Comparison of ENCODE assay signal across 8 cellular contexts in the genomic region with DNA sequence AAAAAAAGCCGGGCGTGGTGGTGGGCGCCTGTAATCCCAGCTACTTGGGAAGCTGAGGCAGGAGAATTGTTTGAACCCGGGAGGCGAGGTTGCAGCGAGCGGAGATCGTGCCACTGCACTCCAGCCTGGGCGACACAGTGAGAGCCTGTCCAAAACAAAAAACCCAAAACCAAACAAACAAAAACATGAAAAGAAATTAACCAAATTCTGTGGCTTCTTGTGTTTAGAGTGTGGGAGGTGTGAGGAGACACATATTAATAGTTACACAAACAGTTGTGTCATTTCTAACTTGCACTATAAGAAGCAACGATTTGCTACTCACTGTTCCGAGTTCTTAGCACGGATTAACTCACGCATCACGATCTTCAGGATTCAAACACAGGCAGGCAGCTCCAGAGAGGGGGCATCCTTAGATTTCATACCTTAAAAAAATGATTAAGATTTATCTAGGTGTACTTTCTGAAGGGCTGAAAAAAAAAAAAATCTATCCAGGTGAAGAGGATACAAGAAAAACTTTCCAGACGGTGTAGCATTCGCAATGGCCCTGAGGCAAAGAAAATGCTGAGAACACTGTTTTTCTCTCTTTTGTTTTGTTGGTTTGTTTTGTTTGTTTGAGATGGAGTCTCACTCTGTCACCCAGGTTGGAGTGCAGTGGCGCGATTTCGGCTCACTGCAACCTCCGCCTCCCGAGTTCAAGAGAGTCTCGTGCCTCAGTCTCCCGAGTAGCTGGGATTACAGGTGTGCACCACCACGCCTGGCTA. TPM values are rescaled to one million over a fixed set of nuclear protein-coding genes. Genes with fewer than 3 reads are reported as not detected.
DNase-seq lines count a peak whose midpoint lies in the region; ATAC-seq, FAIRE-seq and TF ChIP-seq lines count a peak whose summit lies in the region.

No MANE protein-coding gene starts in this region.

- H3K36me3 ChIP-seq in K562 (ENCODE audit: control insufficient read depth, insufficient read depth, low read length): no peaks in the 10 kb centered on the region; the same call in 2 of the 3 replicates

- H4K20me1 ChIP-seq in K562 (replicated peaks; ENCODE audit: control insufficient read depth, insufficient read depth, low read length): no peaks in the 10 kb centered on the region

- BruUV-seq in K562 (replicated peaks; lab: Mats Ljungman, UMichigan): TSS peak; percentile 77

- no peaks in the 10 kb centered on the region for H3K9me3 ChIP-seq in K562 (replicated peaks; ENCODE audit: control insufficient read depth, insufficient read depth, low read depth, low read length)

- H3K4me3 Mint-ChIP-seq in mesothelial cell of epicardium: peak overlapping the region; percentile 96

- H3K4me1 Mint-ChIP-seq in mesothelial cell of epicardium: peaks cover 13% of the 10 kb centered on the region

- peak overlapping the region; percentile 97 for H3K27ac Mint-ChIP-seq in mesothelial cell of epicardium

- TF ChIP-seq RAD21 in K562 (CRISPR knock-in tag; conservative IDR thresholded peaks at IDR 0.05 in 1 of 2, IDR thresholded peaks at IDR 0.05 in 1 of 2): no peak

- 56% methylated on average over 21 of the region's 24 CpGs for WGBS in K562 (ENCODE audit: insufficient coverage, low coverage, missing lambda C conversion rate)

- POLR2A ChIA-PET in K562 (lab: Yijun Ruan, JAX): interaction anchor here (0.7 to 3.3 kb wide), 5 partner anchors 8 to 328 kb away, joined by 3 to 12 read pairs (median 3); no protein-coding TSS in a partner anchor

- peak overlapping the region; percentile 99; a peak in 3 of 4 replicates for H3K9ac ChIP-seq in K562 (ENCODE audit: insufficient read depth in 1 of 2, low read depth in 2 of 2, low read length in 2 of 2)

- H3K4me1 ChIP-seq in K562 (replicated peaks in 1 of 2; ENCODE audit: control insufficient read depth in 2 of 2, insufficient read depth in 2 of 2, low read length in 2 of 2): peaks cover 8 to 24% of the 10 kb centered on the region in 2 experiments; a peak in 4 of 5 replicates

- peak overlapping the region; percentile 90 for H3K4me3 ChIP-seq in K562

- H3K27me3 ChIP-seq in K562 (ENCODE audit: control insufficient read depth in 2 of 2, insufficient read depth in 2 of 2, low read length in 2 of 2): no peaks in the 10 kb centered on the region

- CTCF ChIA-PET in K562 (lab: Yijun Ruan, JAX; ENCODE audit: low intra/inter-chr PET ratio): no interaction called here

- H3K9me1 ChIP-seq in K562 (ENCODE audit: control insufficient read depth, insufficient read depth, low read length): no peaks in the 10 kb centered on the region

- DNase-seq in K562 (ENCODE audit: extremely low read depth in 1 of 4, low spot score in 3 of 4): no peak
- DNase-seq in mesothelial cell of epicardium (ENCODE audit: low spot score in 2 of 2, unreplicated experiment in 2 of 2): no peak
- DNase-seq in NOMO-1 treated with DMSO at 0.1 percent for 48 hours (lab: John Stamatoyannopoulos, UW; ENCODE audit: unreplicated experiment): no peak
- DNase-seq in UCSD-AML1 (lab: John Stamatoyannopoulos, UW; ENCODE audit: unreplicated experiment): no peak
- no peak for DNase-seq in HK-2 (ENCODE audit: unreplicated experiment)
- DNase-seq in central memory CD4-positive, alpha-beta T cell: no peak

- peak; percentile 37 for FAIRE-seq in K562 (lab: Jason Lieb, UNC)

- no peak for TF ChIP-seq CTCF in K562 (IDR thresholded peaks at IDR 0.05 in 2 of 3, conservative IDR thresholded peaks at IDR 0.05 in 1 of 3; ENCODE audit: insufficient read depth in 2 of 3, low read depth in 1 of 3, low read length in 3 of 3)
- no peak for TF ChIP-seq CTCF in mesothelial cell of epicardium (IDR thresholded peaks at IDR 0.05; ENCODE audit: unreplicated experiment)

- H2AFZ ChIP-seq in K562 (ENCODE audit: low read depth, low read length): peak overlapping the region; percentile 93

- TF ChIP-seq EP300 in K562 (IDR thresholded peaks at IDR 0.05; ENCODE audit: low read length): no peak

- peak; percentile 67 for ATAC-seq in GM18517 (IDR thresholded peaks at IDR 0.05; ENCODE audit: unreplicated experiment)
- peak; percentile 41 for ATAC-seq in HG03442 (IDR thresholded peaks at IDR 0.05; ENCODE audit: unreplicated experiment)
- ATAC-seq in K562: 0 out of 3 replicates have a peak, but pooled peaks have one; percentile 4

- no peaks in the 10 kb centered on the region for H3K9me3 Mint-ChIP-seq in mesothelial cell of epicardium

- in situ Hi-C loops in K562 (cut with MboI): no loop called here

- no peak for TF ChIP-seq POLR2A in K562 (conservative IDR thresholded peaks at IDR 0.05)

- peak overlapping the region; percentile 8; the same call in 2 of the 3 replicates for H3K27ac ChIP-seq in K562 (ENCODE audit: extremely low read depth, low read depth, low read length)

- H3K79me2 ChIP-seq in K562 (ENCODE audit: control insufficient read depth, insufficient read depth, low read length): peaks cover 14% of the 10 kb centered on the region

- intact Hi-C loops in K562 (cut with micrococcal nuclease): no loop called here

- peak overlapping the region; percentile 100 for H3K4me2 ChIP-seq in K562 (ENCODE audit: insufficient read depth, low read length)

- H3K27me3 Mint-ChIP-seq in mesothelial cell of epicardium (ENCODE audit: low read depth): no peaks in the 10 kb centered on the region

- no peaks in the 10 kb centered on the region for H3K36me3 Mint-ChIP-seq in mesothelial cell of epicardium

RNA-seq across cellular contexts. Expression of a gene that starts 0.7 kb away (rescaled TPM):
- total RNA-seq in K562 (2011; cell fraction: chromatin; rRNA removed; ENCODE audit: low replicate concordance): 44.6 and 54.9 TPM in 2 replicates
- 33.6 and 36.7 TPM in 2 replicates for total RNA-seq in K562 (2011; cell fraction: nucleolus; rRNA removed)
- total RNA-seq in K562 (2011; cell fraction: nucleoplasm; rRNA removed): 43.8 and 70.2 TPM in 2 replicates
- total RNA-seq in K562 (2014; rRNA removed) (24.2 TPM in 2 replicates), K562 (2014; rRNA removed; fragmentation: Illumina TruSeq; extraction: Trizol) (14.7 and 18.8 TPM in 2 replicates), K562 (2015; rRNA removed; fragmentation: Illumina TruSeq; extraction: Trizol) (15.5 and 18.0 TPM in 2 replicates), K562 (2021) (19.5 and 20.3 TPM in 2 replicates), mesothelial cell of epicardium (27.4 to 30.7 TPM (median 29.2 TPM) in 3 replicates)
- polyA plus RNA-seq in K562 (2011; rRNA removed) (37.8 and 43.1 TPM in 2 replicates), K562 (2014; fragmentation: Illumina TruSeq; extraction: Trizol) (22.6 and 23.9 TPM in 2 replicates), K562 (2014; fragmentation: Nextera tagmentation; extraction: Ambion mirVana) (10 to 100 TPM; 73.0 to 82.2 TPM), K562 (2014; rRNA removed) (23.2 and 24.6 TPM in 2 replicates)
- 29.4 and 39.5 TPM in 2 replicates for polyA plus RNA-seq in K562 (2011; cell fraction: cytosol; rRNA removed)
- polyA plus RNA-seq in K562 (2011; cell fraction: nucleus; rRNA removed): 22.1 and 29.0 TPM in 2 replicates
- polyA plus RNA-seq in K562 (2012): 21.8 and 49.2 TPM in 2 replicates
- 26.6 and 26.7 TPM in 2 replicates for polyA minus RNA-seq in K562 (2011; rRNA and poly(A)+ RNA removed)
- polyA minus RNA-seq in K562 (2011; cell fraction: cytosol; rRNA and poly(A)+ RNA removed): 9.7 and 10.6 TPM in 2 replicates
- 8.5 and 13.7 TPM in 2 replicates for polyA minus RNA-seq in K562 (2011; cell fraction: nucleus; rRNA and poly(A)+ RNA removed)

RNA-seq across cellular contexts. Expression of a gene that starts 25.4 kb away (rescaled TPM):
- total RNA-seq in K562 (2011; cell fraction: chromatin; rRNA removed; ENCODE audit: low replicate concordance): 48.0 and 134 TPM in 2 replicates
- 107 and 108 TPM in 2 replicates for total RNA-seq in K562 (2011; cell fraction: nucleolus; rRNA removed)
- total RNA-seq in K562 (2011; cell fraction: nucleoplasm; rRNA removed): 54.4 and 66.4 TPM in 2 replicates
- 130 and 133 TPM in 2 replicates for total RNA-seq in K562 (2014; rRNA removed)
- 36.8 and 48.3 TPM in 2 replicates for total RNA-seq in K562 (2014; rRNA removed; fragmentation: Illumina TruSeq; extraction: Trizol)
- total RNA-seq in K562 (2015; rRNA removed; fragmentation: Illumina TruSeq; extraction: Trizol): 86.2 and 91.3 TPM in 2 replicates
- 108 and 112 TPM in 2 replicates for total RNA-seq in K562 (2021)
- 88.3 and 104 TPM in 2 replicates for polyA plus RNA-seq in K562 (2011; rRNA removed)
- polyA plus RNA-seq in K562 (2011; cell fraction: cytosol; rRNA removed): 132 and 175 TPM in 2 replicates
- 105 and 111 TPM in 2 replicates for polyA plus RNA-seq in K562 (2011; cell fraction: nucleus; rRNA removed)
- polyA plus RNA-seq in K562 (2012): 89.3 and 129 TPM in 2 replicates
- 96.6 and 108 TPM in 2 replicates for polyA plus RNA-seq in K562 (2014; fragmentation: Illumina TruSeq; extraction: Trizol)
- 10 to 100 TPM in 1 of 2 experiments, 1 to 10 TPM in 1; 8.4 to 48.4 TPM for polyA plus RNA-seq in K562 (2014; fragmentation: Nextera tagmentation; extraction: Ambion mirVana)
- 125 and 139 TPM in 2 replicates for polyA plus RNA-seq in K562 (2014; rRNA removed)
- polyA minus RNA-seq in K562 (2011; rRNA and poly(A)+ RNA removed): 33.6 and 40.5 TPM in 2 replicates
- 29.0 and 36.3 TPM in 2 replicates for polyA minus RNA-seq in K562 (2011; cell fraction: cytosol; rRNA and poly(A)+ RNA removed)
- 28.5 and 41.0 TPM in 2 replicates for polyA minus RNA-seq in K562 (2011; cell fraction: nucleus; rRNA and poly(A)+ RNA removed)
- 22.5 to 26.9 TPM (median 26.9 TPM) in 3 replicates for total RNA-seq in mesothelial cell of epicardium

RNA-seq across cellular contexts. Expression of a gene that starts 35.0 kb away (rescaled TPM):
- total RNA-seq in K562 (2011; cell fraction: chromatin; rRNA removed; ENCODE audit: low replicate concordance): 27.3 and 126 TPM in 2 replicates
- total RNA-seq in K562 (2011; cell fraction: nucleolus; rRNA removed): 89.4 and 103 TPM in 2 replicates
- total RNA-seq in K562 (2011; cell fraction: nucleoplasm; rRNA removed): 56.7 and 62.0 TPM in 2 replicates
- total RNA-seq in K562 (2014; rRNA removed) (126 and 144 TPM in 2 replicates), K562 (2014; rRNA removed; fragmentation: Illumina TruSeq; extraction: Trizol) (17.4 and 25.8 TPM in 2 replicates), K562 (2015; rRNA removed; fragmentation: Illumina TruSeq; extraction: Trizol) (56.5 and 58.4 TPM in 2 replicates), K562 (2021) (108 and 109 TPM in 2 replicates), mesothelial cell of epicardium (75.5 to 79.1 TPM (median 76.3 TPM) in 3 replicates)
- polyA plus RNA-seq in K562 (2011; rRNA removed) (60.1 and 72.7 TPM in 2 replicates), K562 (2014; fragmentation: Illumina TruSeq; extraction: Trizol) (90.2 and 141 TPM in 2 replicates), K562 (2014; fragmentation: Nextera tagmentation; extraction: Ambion mirVana) (1 to 10 TPM; 3.9 to 9.9 TPM), K562 (2014; rRNA removed) (127 and 128 TPM in 2 replicates)
- 89.6 and 223 TPM in 2 replicates for polyA plus RNA-seq in K562 (2011; cell fraction: cytosol; rRNA removed)
- polyA plus RNA-seq in K562 (2011; cell fraction: nucleus; rRNA removed): 141 and 217 TPM in 2 replicates
- 97.6 and 103 TPM in 2 replicates for polyA plus RNA-seq in K562 (2012)
- polyA minus RNA-seq in K562 (2011; rRNA and poly(A)+ RNA removed): 21.3 and 39.9 TPM in 2 replicates
- polyA minus RNA-seq in K562 (2011; cell fraction: cytosol; rRNA and poly(A)+ RNA removed): 64.0 and 69.4 TPM in 2 replicates
- 25.7 and 26.4 TPM in 2 replicates for polyA minus RNA-seq in K562 (2011; cell fraction: nucleus; rRNA and poly(A)+ RNA removed)

RNA-seq across cellular contexts. Expression of a gene that starts 42.1 kb away (rescaled TPM):
- 11.3 and 16.3 TPM in 2 replicates for total RNA-seq in K562 (2011; cell fraction: chromatin; rRNA removed; ENCODE audit: low replicate concordance)
- total RNA-seq in K562 (2011; cell fraction: nucleolus; rRNA removed): 19.7 and 20.7 TPM in 2 replicates
- total RNA-seq in K562 (2011; cell fraction: nucleoplasm; rRNA removed): 20.1 and 22.9 TPM in 2 replicates
- 12.8 and 13.1 TPM in 2 replicates for total RNA-seq in K562 (2014; rRNA removed)
- 16.4 and 18.5 TPM in 2 replicates for total RNA-seq in K562 (2014; rRNA removed; fragmentation: Illumina TruSeq; extraction: Trizol)
- total RNA-seq in K562 (2015; rRNA removed; fragmentation: Illumina TruSeq; extraction: Trizol): 13.2 and 14.9 TPM in 2 replicates
- 12.3 and 13.5 TPM in 2 replicates for total RNA-seq in K562 (2021)
- polyA plus RNA-seq in K562 (2011; rRNA removed): 17.6 and 20.5 TPM in 2 replicates
- 10.3 and 13.5 TPM in 2 replicates for polyA plus RNA-seq in K562 (2011; cell fraction: cytosol; rRNA removed)
- 5.5 and 7.5 TPM in 2 replicates for polyA plus RNA-seq in K562 (2011; cell fraction: nucleus; rRNA removed)
- polyA plus RNA-seq in K562 (2012): 11.3 and 20.4 TPM in 2 replicates
- polyA plus RNA-seq in K562 (2014; fragmentation: Illumina TruSeq; extraction: Trizol): 16.0 and 18.2 TPM in 2 replicates
- polyA plus RNA-seq in K562 (2014; fragmentation: Nextera tagmentation; extraction: Ambion mirVana): 1 to 10 TPM; 7.0 to 8.2 TPM
- polyA plus RNA-seq in K562 (2014; rRNA removed): 10.6 and 11.8 TPM in 2 replicates
- 20.7 and 23.0 TPM in 2 replicates for polyA minus RNA-seq in K562 (2011; rRNA and poly(A)+ RNA removed)
- 6.9 and 8.2 TPM in 2 replicates for polyA minus RNA-seq in K562 (2011; cell fraction: cytosol; rRNA and poly(A)+ RNA removed)
- 2.4 and 4.1 TPM in 2 replicates for polyA minus RNA-seq in K562 (2011; cell fraction: nucleus; rRNA and poly(A)+ RNA removed)
- 18.9 to 21.3 TPM (median 19.0 TPM) in 3 replicates for total RNA-seq in mesothelial cell of epicardium

RNA-seq across cellular contexts. Expression of a gene that starts 47.7 kb away (rescaled TPM):
- total RNA-seq in K562 (2011; cell fraction: chromatin; rRNA removed; ENCODE audit: low replicate concordance): 96.3 and 113 TPM in 2 replicates
- 53.2 and 60.7 TPM in 2 replicates for total RNA-seq in K562 (2011; cell fraction: nucleolus; rRNA removed)
- 112 and 144 TPM in 2 replicates for total RNA-seq in K562 (2011; cell fraction: nucleoplasm; rRNA removed)
- total RNA-seq in K562 (2014; rRNA removed) (149 and 175 TPM in 2 replicates), K562 (2014; rRNA removed; fragmentation: Illumina TruSeq; extraction: Trizol) (172 and 175 TPM in 2 replicates), K562 (2015; rRNA removed; fragmentation: Illumina TruSeq; extraction: Trizol) (144 and 151 TPM in 2 replicates), K562 (2021) (126 and 141 TPM in 2 replicates), mesothelial cell of epicardium (52.1 to 53.9 TPM (median 52.7 TPM) in 3 replicates)
- polyA plus RNA-seq in K562 (2011; rRNA removed) (159 and 167 TPM in 2 replicates), K562 (2014; fragmentation: Illumina TruSeq; extraction: Trizol) (133 and 138 TPM in 2 replicates), K562 (2014; fragmentation: Nextera tagmentation; extraction: Ambion mirVana) (10 to 100 TPM; 46.5 to 51.7 TPM), K562 (2014; rRNA removed) (159 and 175 TPM in 2 replicates)
- polyA plus RNA-seq in K562 (2011; cell fraction: cytosol; rRNA removed): 81.9 and 157 TPM in 2 replicates
- 74.8 and 105 TPM in 2 replicates for polyA plus RNA-seq in K562 (2011; cell fraction: nucleus; rRNA removed)
- 80.0 and 120 TPM in 2 replicates for polyA plus RNA-seq in K562 (2012)
- polyA minus RNA-seq in K562 (2011; rRNA and poly(A)+ RNA removed): 59.4 and 74.4 TPM in 2 replicates
- 29.4 and 34.5 TPM in 2 replicates for polyA minus RNA-seq in K562 (2011; cell fraction: cytosol; rRNA and poly(A)+ RNA removed)
- 17.0 and 32.8 TPM in 2 replicates for polyA minus RNA-seq in K562 (2011; cell fraction: nucleus; rRNA and poly(A)+ RNA removed)

Comparison
In these comparisons a context has a peak if more than half of its experiments do, and no peak if none do; other contexts are left out.
1. ATAC-seq: peak in every context shown above with its lines; median percentile 67 in GM18517; 41 in HG03442; 4 in K562.